In the genomic region with DNA sequence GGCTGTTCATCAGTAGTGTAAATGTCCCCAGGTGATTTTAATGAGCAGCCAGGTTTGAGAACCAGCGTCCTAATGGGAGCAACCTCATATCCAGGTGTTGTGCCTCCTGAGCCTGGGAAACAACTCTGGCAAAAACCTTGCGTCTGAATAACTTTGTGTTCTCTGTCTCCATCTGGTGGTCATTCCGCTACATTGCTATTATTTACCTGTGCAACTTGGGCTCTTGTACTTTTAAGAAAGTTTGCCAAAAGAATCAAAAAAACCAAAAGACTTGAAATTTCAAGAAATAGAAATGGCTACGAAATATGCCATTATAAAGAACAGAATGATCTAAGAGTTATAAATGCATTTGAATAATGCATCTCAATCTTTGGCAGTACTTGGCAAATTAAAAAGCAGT, we compare ENCODE assay signal across 8 cellular contexts. TPM values are rescaled to one million over a fixed set of nuclear protein-coding genes. Genes with fewer than 3 reads are reported as not detected.
DNase-seq lines count a peak whose midpoint lies in the region; ATAC-seq, FAIRE-seq and TF ChIP-seq lines count a peak whose summit lies in the region.
"Not testable (repeated sequence)": the region's sequence is repeated elsewhere in the genome, so short reads cannot be mapped to it uniquely, and the experiment has no call there.

No MANE protein-coding gene starts in this region.

- not testable (repeated sequence) for H3K9me3 Mint-ChIP-seq in CD14-positive monocyte; GM23338; activated CD8-positive, alpha-beta T cell treated with anti-CD3 and anti-CD28 coated beads for 36 hours; endodermal cell; naive thymus-derived CD8-positive, alpha-beta T cell

- H3K36me3 Mint-ChIP-seq in CD14-positive monocyte; GM23338 (ENCODE audit: low read depth); activated CD8-positive, alpha-beta T cell treated with anti-CD3 and anti-CD28 coated beads for 36 hours (ENCODE audit: low read depth); endodermal cell (ENCODE audit: low read depth); naive thymus-derived CD8-positive, alpha-beta T cell: not testable (repeated sequence)

- not testable (repeated sequence) for H3K4me3 ChIP-seq in GM23338; PC-3 (ENCODE audit: low read length); endodermal cell (ENCODE audit: low read length); kidney (ENCODE audit: low read length in 2 of 2); small intestine (ENCODE audit: low read depth in 1 of 2, low read length in 2 of 2)

- not testable (repeated sequence) for H3K9me2 ChIP-seq in GM23338 (ENCODE audit: insufficient read depth); PC-3 (replicated peaks; ENCODE audit: low read length)

- not testable (repeated sequence) for BruUV-seq in PC-3 (replicated peaks; lab: Mats Ljungman, UMichigan)

- H3K4me1 ChIP-seq in GM23338 (ENCODE audit: insufficient read depth); PC-3 (ENCODE audit: insufficient read depth, low read length); endodermal cell (ENCODE audit: control insufficient read depth, insufficient read depth, low read length); kidney (ENCODE audit: control insufficient read depth in 1 of 2, insufficient read depth in 1 of 2, low read depth in 1 of 2, low read length in 2 of 2); small intestine (ENCODE audit: control insufficient read depth in 2 of 2, insufficient read depth in 1 of 2, low read depth in 1 of 2, low read length in 1 of 2): not testable (repeated sequence)

- not testable (repeated sequence) for H3K27ac Mint-ChIP-seq in CD14-positive monocyte; GM23338; activated CD8-positive, alpha-beta T cell treated with anti-CD3 and anti-CD28 coated beads for 36 hours; endodermal cell; naive thymus-derived CD8-positive, alpha-beta T cell

- H3K79me2 ChIP-seq in GM23338 (replicated peaks; ENCODE audit: insufficient read depth); PC-3 (ENCODE audit: low read length): not testable (repeated sequence)

- H3K36me3 ChIP-seq in GM23338 (ENCODE audit: insufficient read depth); PC-3 (ENCODE audit: low read depth, low read length); endodermal cell (ENCODE audit: control insufficient read depth, insufficient read depth, low read length); kidney (ENCODE audit: control insufficient read depth in 1 of 2, insufficient read depth in 2 of 2, low read length in 2 of 2); small intestine (ENCODE audit: control insufficient read depth in 2 of 2, insufficient read depth in 2 of 2, low read length in 2 of 2): not testable (repeated sequence)

- TF ChIP-seq CTCF in CD14-positive monocyte (IDR thresholded peaks at IDR 0.05) (peak; percentile 22), endodermal cell (conservative IDR thresholded peaks at IDR 0.05) (peak; percentile 20)
- TF ChIP-seq CTCF in GM23338 (conservative IDR thresholded peaks at IDR 0.05; ENCODE audit: low read depth in 2 of 2); PC-3 (conservative IDR thresholded peaks at IDR 0.05; ENCODE audit: low read depth, low read length); kidney (IDR thresholded peaks at IDR 0.05; ENCODE audit: borderline replicate concordance, extremely low read depth, insufficient read depth): not testable (repeated sequence)
- TF ChIP-seq CTCF in activated CD8-positive, alpha-beta T cell treated with anti-CD3 and anti-CD28 coated beads for 36 hours (IDR thresholded peaks at IDR 0.05), result peak; percentile 21

- H3K4me1 Mint-ChIP-seq in CD14-positive monocyte; GM23338; activated CD8-positive, alpha-beta T cell treated with anti-CD3 and anti-CD28 coated beads for 36 hours (ENCODE audit: low read depth); endodermal cell; naive thymus-derived CD8-positive, alpha-beta T cell: not testable (repeated sequence)

- H3K4me3 Mint-ChIP-seq in CD14-positive monocyte; GM23338; activated CD8-positive, alpha-beta T cell treated with anti-CD3 and anti-CD28 coated beads for 36 hours; endodermal cell; naive thymus-derived CD8-positive, alpha-beta T cell: not testable (repeated sequence)

- not testable (repeated sequence) for H3K9ac ChIP-seq in PC-3 (ENCODE audit: low read length); endodermal cell (ENCODE audit: extremely low read depth, low read length, poor library complexity, severe bottlenecking); kidney (ENCODE audit: low read length in 2 of 2)

- FAIRE-seq in kidney (lab: Jason Lieb, UNC) (peak; percentile 95), small intestine (lab: Jason Lieb, UNC) (peak; percentile 86)

- CTCF ChIA-PET in PC-3 (lab: Charles Lee); activated CD8-positive, alpha-beta T cell treated with anti-CD3 and anti-CD28 coated beads for 36 hours (lab: Charles Lee): not testable (repeated sequence)

- H3F3A ChIP-seq in GM23338 (replicated peaks; ENCODE audit: low read depth); PC-3 (ENCODE audit: low read length, unreplicated experiment): not testable (repeated sequence)

- intact Hi-C loops in CD14-positive monocyte (cut with micrococcal nuclease), result loop anchor here in 1 of 2 donors (10.0 kb wide), 1 partner anchor 120 kb away; no protein-coding TSS in a partner anchor
- intact Hi-C loops in PC-3 (cut with micrococcal nuclease), result loop anchor here (10.0 kb wide), 2 partner anchors 120 to 340 kb away; no protein-coding TSS in a partner anchor
- intact Hi-C loops in activated CD8-positive, alpha-beta T cell treated with anti-CD3 and anti-CD28 coated beads for 36 hours (cut with micrococcal nuclease), result loop anchor here (10.0 kb wide), 1 partner anchor 290 kb away; no protein-coding TSS in a partner anchor
- intact Hi-C loops in kidney (cut with DNase I), result not testable (repeated sequence)

- H3K9me3 ChIP-seq in PC-3 (ENCODE audit: low read length); endodermal cell (ENCODE audit: control insufficient read depth, low read length); kidney (ENCODE audit: control insufficient read depth in 1 of 2, low read length in 2 of 2); small intestine (ENCODE audit: control insufficient read depth, low read depth): not testable (repeated sequence)

- H2AFZ ChIP-seq in GM23338; PC-3 (ENCODE audit: low read length): not testable (repeated sequence)

- peak; percentile 15 for ATAC-seq in GM23338
- ATAC-seq in PC-3, result 0 out of 2 replicates have a peak, but pooled peaks have one; percentile 12
- peak; percentile 38 for ATAC-seq in activated CD8-positive, alpha-beta T cell treated with anti-CD3 and anti-CD28 coated beads for 36 hours
- peak; percentile 36 to 53 for ATAC-seq in naive thymus-derived CD8-positive, alpha-beta T cell

- not testable (repeated sequence) for H4K20me1 ChIP-seq in GM23338 (replicated peaks; ENCODE audit: insufficient read depth); PC-3 (ENCODE audit: low read length)

- 0% methylated on average over 1 of the region's 4 CpGs for whole genome bisulfite sequencing in endodermal cell (ENCODE audit: insufficient coverage in 1 of 2, insufficient read length in 1 of 2), 2 experiments
- 0 to 10% (median 1%) methylated on average over 1 to 2 of the region's 4 CpGs for WGBS in small intestine, 3 donors

- peaks cover 11 to 21% (median 11%) of the 10 kb centered on the region in 3 donors for H3K27me3 Mint-ChIP-seq in CD14-positive monocyte (ENCODE audit: low read depth in 3 of 3)
- H3K27me3 Mint-ChIP-seq in GM23338 (ENCODE audit: insufficient read depth, low read depth, poor library complexity); endodermal cell (ENCODE audit: insufficient read depth): not testable (repeated sequence)
- H3K27me3 Mint-ChIP-seq in activated CD8-positive, alpha-beta T cell treated with anti-CD3 and anti-CD28 coated beads for 36 hours, result peaks cover 10% of the 10 kb centered on the region
- H3K27me3 Mint-ChIP-seq in naive thymus-derived CD8-positive, alpha-beta T cell, result peaks cover 0 to 25% (median 12%) of the 10 kb centered on the region in 5 donors

- POLR2A ChIA-PET in PC-3 (lab: Charles Lee; ENCODE audit: unreplicated experiment); activated CD8-positive, alpha-beta T cell treated with anti-CD3 and anti-CD28 coated beads for 36 hours (lab: Charles Lee); naive thymus-derived CD8-positive, alpha-beta T cell (lab: Charles Lee): not testable (repeated sequence)

- H3K4me2 ChIP-seq in GM23338; PC-3 (ENCODE audit: low read length): not testable (repeated sequence)

- H3K27ac ChIP-seq in GM23338 (ENCODE audit: low read depth); PC-3 (ENCODE audit: low read length); endodermal cell (ENCODE audit: low read depth, low read length); kidney (ENCODE audit: low read depth in 2 of 2, low read length in 2 of 2); small intestine (ENCODE audit: low read depth in 1 of 2, low read length in 1 of 2): not testable (repeated sequence)

- not testable (repeated sequence) for DNase-seq in CD14-positive monocyte (ENCODE audit: low spot score); GM23338 (ENCODE audit: low spot score); PC-3; activated CD8-positive, alpha-beta T cell treated with anti-CD3 and anti-CD28 coated beads for 36 hours; endodermal cell; kidney; small intestine
- DNase-seq in naive thymus-derived CD8-positive, alpha-beta T cell, result peak in 3 of 10 donors; percentile 11 to 39 (median 14)

- H3K27me3 ChIP-seq in GM23338 (ENCODE audit: insufficient read depth); PC-3 (ENCODE audit: low read length); endodermal cell (ENCODE audit: control insufficient read depth, insufficient read depth, low read length, poor library complexity, severe bottlenecking); small intestine (ENCODE audit: control insufficient read depth in 2 of 2, insufficient read depth in 2 of 2, low read length in 2 of 2): not testable (repeated sequence)

RNA-seq across cellular contexts. Expression of gene HEATR6, which starts 44.2 kb away (rescaled TPM):
- polyA plus RNA-seq in CD14-positive monocyte (1 to 10 TPM; 4.6 to 7.1 TPM), GM23338 (2016; fragmentation: Nextera tagmentation; extraction: Ambion mirVana) (8.4 and 9.8 TPM in 2 replicates), kidney (ENCODE audit: insufficient read depth, low read depth, low replicate concordance) (4.4 TPM), small intestine (1 to 10 TPM; 2.2 to 4.9 (median 2.4) TPM)
- total RNA-seq in GM23338 (2014; rRNA removed; shearing (Covaris generic)), result 20.7 and 28.1 TPM in 2 replicates
- total RNA-seq in PC-3 (2014; rRNA removed) (24.7 and 31.6 TPM in 2 replicates), endodermal cell (10 to 100 TPM; 25.5 to 27.6 TPM), kidney (27.6 TPM)
- total RNA-seq in activated CD8-positive, alpha-beta T cell treated with anti-CD3 and anti-CD28 coated beads for 36 hours, result 10 to 100 TPM; 27.7 to 29.0 TPM
- polyA plus RNA-seq in endodermal cell (2013, experiment 1 of 2), result 27.8 TPM
- polyA plus RNA-seq in endodermal cell (2013, experiment 2 of 2), result 23.5 TPM
- 10 to 100 TPM; 16.4 to 22.1 TPM for total RNA-seq in naive thymus-derived CD8-positive, alpha-beta T cell
- 1 to 10 TPM; 7.0 to 9.6 (median 7.6) TPM for polyA plus RNA-seq in naive thymus-derived CD8-positive, alpha-beta T cell
